ENCODE assay signal across 19 cellular contexts in genomic region chr19:10611907-10612306, GRCh38. TPM values are rescaled to one million over a fixed set of nuclear protein-coding genes. Genes with fewer than 3 reads are reported as not detected.
DNase-seq lines count a peak whose midpoint lies in the region; ATAC-seq and TF ChIP-seq lines count a peak whose summit lies in the region.
"Had no signal": no experiment of that assay in that cellular context is flagged by ENCODE, and none has a peak within 500 bp of the region (broad histone marks: within the 10 kb centered on the region; RNA-seq: fewer than 3 reads in every experiment).

No MANE protein-coding gene starts in this region.

- DNase-seq in stimulated activated naive CD8-positive, alpha-beta T cell treated with anti-CD3 and anti-CD28 coated beads, Interleukin-15, Interleukin-2, amounts not matched to agents 100 U/mL and 50 U/mL, for 24 hours, result no peak
- DNase-seq in coronary artery (ENCODE audit: low spot score), result no peak
- no peak for DNase-seq in ureter (ENCODE audit: low spot score)
- no peak for DNase-seq in Calu3
- DNase-seq in SK-N-SH, result no peak
- DNase-seq: activated CD4-positive, alpha-beta T cell treated with anti-CD3 and anti-CD28 coated beads for 1 hour; activated effector memory CD4-positive, alpha-beta T cell treated with Interleukin-2 at 50 U/mL for 16 hours; amniotic stem cell; cerebellar nuclear complex; endodermal cell; HFFc6; NCI-H1930; NCI-H510A treated with DMSO at 0.1 percent for 48 hours; SHP77 treated with DMSO at 0.1 percent for 48 hours; stimulated activated CD4-positive, alpha-beta T cell treated with anti-CD3 and anti-CD28 coated beads, Interleukin-4, amount 100 ng/mL, for 1 hour; T-helper 2 cell had no signal

- H3K27ac Mint-ChIP-seq in stimulated activated naive CD8-positive, alpha-beta T cell treated with anti-CD3 and anti-CD28 coated beads, Interleukin-15, Interleukin-2, amounts not matched to agents 100 ng/mL and 50 ng/mL, for 24 hours, result peak overlapping the region; percentile 18
- no peak overlapping the region for H3K27ac Mint-ChIP-seq in Calu3 (ENCODE audit: unreplicated experiment)
- H3K27ac Mint-ChIP-seq: endodermal cell, HFFc6 had no signal

- H3K4me3 Mint-ChIP-seq in stimulated activated naive CD8-positive, alpha-beta T cell treated with anti-CD3 and anti-CD28 coated beads, Interleukin-15, Interleukin-2, amounts not matched to agents 100 ng/mL and 50 ng/mL, for 24 hours, result no peak overlapping the region
- no peak overlapping the region for H3K4me3 Mint-ChIP-seq in Calu3 (ENCODE audit: low read depth, unreplicated experiment)
- H3K4me3 Mint-ChIP-seq: endodermal cell, HFFc6 had no signal

- H3K27ac ChIP-seq in coronary artery, result peak overlapping the region; percentile 66 to 89
- no peak overlapping the region for H3K27ac ChIP-seq in SK-N-SH (ENCODE audit: low read depth in 2 of 2, low read length in 1 of 2)

- CTCF ChIA-PET in Calu3 (lab: Charles Lee) (interaction anchor here (0.6 kb wide), 1 partner anchor 29 kb away, joined by 5 read pairs; no protein-coding TSS in a partner anchor), SK-N-SH (lab: Yijun Ruan, JAX) (interaction anchor here (0.6 to 1.1 kb wide), 5 partner anchors 14 to 424 kb away, joined by 3 to 4 read pairs (median 3); partner anchors contain the start of genes DNM2 and SLC44A2)

- H3F3A ChIP-seq in SK-N-SH (replicated peaks; ENCODE audit: insufficient read depth), result no peaks in the 10 kb centered on the region

- H3K4me1 Mint-ChIP-seq in stimulated activated naive CD8-positive, alpha-beta T cell treated with anti-CD3 and anti-CD28 coated beads, Interleukin-15, Interleukin-2, amounts not matched to agents 100 ng/mL and 50 ng/mL, for 24 hours (ENCODE audit: low read depth), result peaks cover 32% of the 10 kb centered on the region
- peaks cover 9% of the 10 kb centered on the region for H3K4me1 Mint-ChIP-seq in Calu3 (ENCODE audit: low read depth, unreplicated experiment)

- no peak for ATAC-seq in stimulated activated naive CD8-positive, alpha-beta T cell treated with anti-CD3 and anti-CD28 coated beads, Interleukin-15, Interleukin-2, amounts not matched to agents 100 U/mL and 50 U/mL, for 24 hours
- no peak for ATAC-seq in HG03342 (IDR thresholded peaks at IDR 0.05; ENCODE audit: unreplicated experiment)

- H3K36me3 Mint-ChIP-seq in stimulated activated naive CD8-positive, alpha-beta T cell treated with anti-CD3 and anti-CD28 coated beads, Interleukin-15, Interleukin-2, amounts not matched to agents 100 ng/mL and 50 ng/mL, for 24 hours (ENCODE audit: low read depth), result peaks cover 9% of the 10 kb centered on the region
- no peaks in the 10 kb centered on the region for H3K36me3 Mint-ChIP-seq in Calu3 (ENCODE audit: insufficient read depth, unreplicated experiment)

- H3K27me3 Mint-ChIP-seq in stimulated activated naive CD8-positive, alpha-beta T cell treated with anti-CD3 and anti-CD28 coated beads, Interleukin-15, Interleukin-2, amounts not matched to agents 100 ng/mL and 50 ng/mL, for 24 hours, result no peaks in the 10 kb centered on the region
- no peaks in the 10 kb centered on the region for H3K27me3 Mint-ChIP-seq in Calu3 (ENCODE audit: unreplicated experiment)

- H3K9ac ChIP-seq in skeletal muscle satellite cell (ENCODE audit: low read depth, low read length) (peak overlapping the region; percentile 4), SK-N-SH (no peak overlapping the region)

- POLR2A ChIA-PET in SK-N-SH (lab: Yijun Ruan, JAX), result interaction anchor here (0.8 kb wide), 1 partner anchor 9 kb away, joined by 3 read pairs; no protein-coding TSS in a partner anchor

- no peaks in the 10 kb centered on the region for H3K9me2 ChIP-seq in SK-N-SH

- peaks cover 14% of the 10 kb centered on the region for H3K4me1 ChIP-seq in skeletal muscle satellite cell (ENCODE audit: control insufficient read depth, insufficient read depth, low read length)
- no peaks in the 10 kb centered on the region; a peak in 1 of 4 replicates for H3K4me1 ChIP-seq in SK-N-SH (ENCODE audit: control insufficient read depth in 1 of 2, insufficient read depth in 2 of 2, low read depth in 1 of 2, low read length in 1 of 2)

- no peak for TF ChIP-seq EP300 in SK-N-SH (IDR thresholded peaks at IDR 0.05; ENCODE audit: borderline replicate concordance in 1 of 2, low read depth in 1 of 2, low read length in 1 of 2)

- no peaks in the 10 kb centered on the region for H3K27me3 ChIP-seq in skeletal muscle satellite cell (ENCODE audit: control insufficient read depth, insufficient read depth, low read length)
- no peaks in the 10 kb centered on the region for H3K27me3 ChIP-seq in SK-N-SH (ENCODE audit: insufficient read depth)

- BruUV-seq in Calu3 (replicated peaks; lab: Mats Ljungman, UMichigan), result no TSS peak

- H3K4me2 ChIP-seq in skeletal muscle satellite cell (ENCODE audit: low read length) (no peak overlapping the region), SK-N-SH (no peak overlapping the region)

- no peaks in the 10 kb centered on the region for H3K9me3 ChIP-seq in skeletal muscle satellite cell (replicated peaks; ENCODE audit: low read length)
- H3K9me3 ChIP-seq in SK-N-SH, result no peaks in the 10 kb centered on the region

- peaks cover 35% of the 10 kb centered on the region for H3K79me2 ChIP-seq in SK-N-SH (ENCODE audit: insufficient read depth)

- no peak for TF ChIP-seq RAD21 in SK-N-SH (IDR thresholded peaks at IDR 0.05; ENCODE audit: low read length)

- TF ChIP-seq CTCF in coronary artery (IDR thresholded peaks at IDR 0.05) (no peak), Calu3 (IDR thresholded peaks at IDR 0.05; ENCODE audit: unreplicated experiment) (no peak), SK-N-SH (IDR thresholded peaks at IDR 0.05) (no peak)

- H3K4me3 ChIP-seq in coronary artery (no peak overlapping the region), skeletal muscle satellite cell (ENCODE audit: low read length) (no peak overlapping the region), SK-N-SH (ENCODE audit: low read depth in 2 of 2, low read length in 1 of 2) (no peak overlapping the region)

- H4K20me1 ChIP-seq in SK-N-SH (ENCODE audit: insufficient read depth), result no peaks in the 10 kb centered on the region

- H2AFZ ChIP-seq in SK-N-SH (ENCODE audit: low read depth), result no peak overlapping the region

- 89% methylated on average over 5 of the region's 5 CpGs for WGBS in SK-N-SH (ENCODE audit: low lambda C conversion rate)

- H3K36me3 ChIP-seq in skeletal muscle satellite cell (ENCODE audit: insufficient read depth, low read length) (no peaks in the 10 kb centered on the region), SK-N-SH (replicated peaks in 1 of 2; ENCODE audit: control insufficient read depth in 1 of 2, insufficient read depth in 2 of 2, low read length in 1 of 2) (peaks cover 0 to 6% of the 10 kb centered on the region in 2 experiments)

- H3K9me3 Mint-ChIP-seq in stimulated activated naive CD8-positive, alpha-beta T cell treated with anti-CD3 and anti-CD28 coated beads, Interleukin-15, Interleukin-2, amounts not matched to agents 100 ng/mL and 50 ng/mL, for 24 hours, result no peaks in the 10 kb centered on the region
- H3K9me3 Mint-ChIP-seq in Calu3 (ENCODE audit: low read depth, unreplicated experiment), result no peaks in the 10 kb centered on the region
- H3K9me3 Mint-ChIP-seq: HFFc6 had no signal

- intact Hi-C loops in Calu3 (cut with micrococcal nuclease; ENCODE audit: unreplicated experiment), result no loop called here

TF ChIP-seq in SK-N-SH, 30 proteins besides CTCF, POLR2A, EP300 and RAD21 (continues in another document):
- TF ChIP-seq TCF12 (IDR thresholded peaks at IDR 0.05), result no peak
- TF ChIP-seq PBX3 (IDR thresholded peaks at IDR 0.05), result no peak
- no peak for TF ChIP-seq USF1 (IDR thresholded peaks at IDR 0.05; ENCODE audit: borderline replicate concordance, low read depth)

RNA-seq across cellular contexts. Expression of gene SLC44A2, which starts 13.4 kb away (rescaled TPM):
- 10.1 and 19.0 TPM in 2 replicates for total RNA-seq in skeletal muscle satellite cell (2012; rRNA removed)
- total RNA-seq in ureter (381 TPM), Calu3 (2022) (130 and 151 TPM in 2 replicates)
- polyA plus RNA-seq in SK-N-SH (2012; rRNA removed), result 61.4 and 66.6 TPM in 2 replicates
- polyA plus RNA-seq in SK-N-SH (2012; cell fraction: cytosol; rRNA removed), result 38.2 and 47.6 TPM in 2 replicates
- 97.7 and 150 TPM in 2 replicates for polyA plus RNA-seq in SK-N-SH (2012; cell fraction: nucleus; rRNA removed)

RNA-seq across cellular contexts. Expression of gene AP1M2, which starts 24.8 kb away (rescaled TPM):
- under 0.01 TPM in 1 of 2 replicates, not detected in the other for total RNA-seq in skeletal muscle satellite cell (2012; rRNA removed)
- total RNA-seq in ureter (81.4 TPM), Calu3 (2022) (73.7 and 77.9 TPM in 2 replicates)
- 0.05 and 0.30 TPM in 2 replicates for polyA plus RNA-seq in SK-N-SH (2012; rRNA removed)
- polyA plus RNA-seq in SK-N-SH (2012; cell fraction: cytosol; rRNA removed), result 0.21 and 0.42 TPM in 2 replicates
- 0.06 and 0.48 TPM in 2 replicates for polyA plus RNA-seq in SK-N-SH (2012; cell fraction: nucleus; rRNA removed)

RNA-seq across cellular contexts. Expression of gene ILF3, which starts 42.2 kb away (rescaled TPM):
- total RNA-seq in skeletal muscle satellite cell (2012; rRNA removed), result 125 and 135 TPM in 2 replicates
- total RNA-seq in ureter (331 TPM), Calu3 (2022) (262 and 267 TPM in 2 replicates)
- 203 and 229 TPM in 2 replicates for polyA plus RNA-seq in SK-N-SH (2012; rRNA removed)
- 97.9 and 126 TPM in 2 replicates for polyA plus RNA-seq in SK-N-SH (2012; cell fraction: cytosol; rRNA removed)
- polyA plus RNA-seq in SK-N-SH (2012; cell fraction: nucleus; rRNA removed), result 699 and 751 TPM in 2 replicates

RNA-seq across cellular contexts. Expression of gene CDKN2D, which starts 43.1 kb away (rescaled TPM):
- total RNA-seq in skeletal muscle satellite cell (2012; rRNA removed), result 4.1 and 5.7 TPM in 2 replicates
- total RNA-seq in ureter (5.4 TPM), Calu3 (2022) (4.2 and 4.4 TPM in 2 replicates)
- polyA plus RNA-seq in SK-N-SH (2012; rRNA removed), result 13.1 and 14.9 TPM in 2 replicates
- polyA plus RNA-seq in SK-N-SH (2012; cell fraction: cytosol; rRNA removed), result 11.6 and 16.2 TPM in 2 replicates
- polyA plus RNA-seq in SK-N-SH (2012; cell fraction: nucleus; rRNA removed), result 5.4 and 5.7 TPM in 2 replicates

RNA-seq across cellular contexts. Expression of gene KRI1, which starts 46.1 kb away (rescaled TPM):
- 7.0 and 8.6 TPM in 2 replicates for total RNA-seq in skeletal muscle satellite cell (2012; rRNA removed)
- total RNA-seq in ureter, result 32.5 TPM
- total RNA-seq in Calu3 (2022), result 29.6 and 30.8 TPM in 2 replicates
- polyA plus RNA-seq in SK-N-SH (2012; rRNA removed), result 23.3 and 26.7 TPM in 2 replicates
- polyA plus RNA-seq in SK-N-SH (2012; cell fraction: cytosol; rRNA removed), result 17.4 and 23.7 TPM in 2 replicates
- 58.1 and 74.0 TPM in 2 replicates for polyA plus RNA-seq in SK-N-SH (2012; cell fraction: nucleus; rRNA removed)

Comparison
In these comparisons a context has a peak if more than half of its experiments do, and no peak if none do; other contexts are left out.
1. H3K27ac ChIP-seq: peak in coronary artery (2 of 2); none in SK-N-SH (0 of 2).